Comparison of ENCODE assay signal across 30 cellular contexts in the genomic region with DNA sequence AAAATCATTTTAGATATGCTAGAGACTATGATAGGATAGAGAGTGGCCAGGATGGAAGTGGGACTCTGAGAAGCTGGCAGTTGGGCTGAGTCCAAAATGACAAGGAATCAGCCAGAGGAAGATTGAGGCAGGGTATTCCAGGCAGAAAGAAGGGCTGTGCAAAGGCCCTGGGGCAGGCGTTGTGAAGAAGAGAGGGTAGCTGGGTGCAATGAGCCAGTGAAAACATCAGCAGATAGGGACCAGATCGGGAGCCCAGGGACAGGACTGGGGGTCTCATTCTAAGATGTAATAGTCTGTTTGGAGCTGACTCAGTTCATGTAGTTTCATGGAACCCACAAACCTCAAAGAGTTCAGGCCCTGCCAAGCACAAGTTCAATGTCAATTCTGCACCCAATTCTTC.
"Had no signal": no experiment of that assay in that cellular context is flagged by ENCODE, and none has a peak within 500 bp of the region (broad histone marks: within the 10 kb centered on the region; RNA-seq: fewer than 3 reads in every experiment).

No MANE protein-coding gene starts in this region.

- H3K27ac Mint-ChIP-seq: naive B cell; naive thymus-derived CD8-positive, alpha-beta T cell; natural killer cell treated with Interleukin-12 subunit alpha and Interleukin-12 subunit beta and Interleukin-15 and Interleukin-18, amount 100 ng/mL, for 72 hours; nephron progenitor cell; stimulated activated effector memory CD8-positive, alpha-beta T cell treated with anti-CD3 and anti-CD28 coated beads, Interleukin-12 subunit alpha, Interleukin-12 subunit beta, amount 100 ng/mL, for 72 hours; stimulated activated naive B cell treated with anti-CD40 and anti-IgM and Interleukin-4, amounts not matched to agents 10 μg/mL and 1 μg/mL and 100 μg/mL, for 72 hours; stimulated activated naive CD8-positive, alpha-beta T cell treated with anti-CD3 and anti-CD28 coated beads, Interleukin-15, Interleukin-2, amounts not matched to agents 100 ng/mL and 50 ng/mL, for 24 hours; type B pancreatic cell had no signal

- H3K9me3 ChIP-seq: neutrophil, pancreas, prostate gland, right lobe of liver, suprapubic skin, testis, transverse colon, upper lobe of right lung, uterus had no signal

- H3K27me3 ChIP-seq: pancreas, right lobe of liver, testis, transverse colon, uterus had no signal

- H3K27ac ChIP-seq: neutrophil, pancreas, prostate gland, right lobe of liver, skin epidermis, spleen, suprapubic skin, testis, tibial artery, transverse colon, upper lobe of right lung, uterus had no signal

- H3K4me3 Mint-ChIP-seq: naive B cell; naive thymus-derived CD8-positive, alpha-beta T cell; natural killer cell treated with Interleukin-12 subunit alpha and Interleukin-12 subunit beta and Interleukin-15 and Interleukin-18, amount 100 ng/mL, for 72 hours; nephron progenitor cell; neural crest cell; stimulated activated effector memory CD8-positive, alpha-beta T cell treated with anti-CD3 and anti-CD28 coated beads, Interleukin-12 subunit alpha, Interleukin-12 subunit beta, amount 100 ng/mL, for 72 hours; stimulated activated naive B cell treated with anti-CD40 and anti-IgM and Interleukin-4, amounts not matched to agents 10 μg/mL and 1 μg/mL and 100 μg/mL, for 72 hours; stimulated activated naive CD8-positive, alpha-beta T cell treated with anti-CD3 and anti-CD28 coated beads, Interleukin-15, Interleukin-2, amounts not matched to agents 100 ng/mL and 50 ng/mL, for 24 hours; type B pancreatic cell had no signal

- H3K36me3 ChIP-seq: neutrophil, pancreas, prostate gland, right lobe of liver, spleen, suprapubic skin, tibial artery, transverse colon, upper lobe of right lung, uterus had no signal

- H3K4me2 ChIP-seq: smooth muscle cell had no signal

- H3K4me1 Mint-ChIP-seq: stimulated activated effector memory CD8-positive, alpha-beta T cell treated with anti-CD3 and anti-CD28 coated beads, Interleukin-12 subunit alpha, Interleukin-12 subunit beta, amount 100 ng/mL, for 72 hours had no signal

- H3K9me3 Mint-ChIP-seq: natural killer cell treated with Interleukin-12 subunit alpha and Interleukin-12 subunit beta and Interleukin-15 and Interleukin-18, amount 100 ng/mL, for 72 hours had no signal

- FAIRE-seq: pancreas had no signal

- H3K4me1 ChIP-seq: pancreas, prostate gland, right lobe of liver, suprapubic skin, testis, tibial artery, transverse colon, upper lobe of right lung, uterus had no signal

- DNase-seq: naive B cell; naive thymus-derived CD8-positive, alpha-beta T cell; nephron progenitor cell; nucleus accumbens; pancreas; right cardiac atrium; right lobe of liver; spleen; stimulated activated CD4-positive, alpha-beta T cell treated with anti-CD3 and anti-CD28 coated beads, Interleukin-12 subunit alpha, Interleukin-12 subunit beta, amount 100 ng/mL, for 4 hours; stimulated activated CD4-positive, alpha-beta T cell treated with anti-CD3 and anti-CD28 coated beads, Interleukin-1b, Interleukin-23, amount 100 ng/mL, for 48 hours; stimulated activated CD4-positive, alpha-beta T cell treated with anti-CD3 and anti-CD28 coated beads, Interleukin-2, amount 100 ng/mL, for 48 hours; stimulated activated CD4-positive, alpha-beta T cell treated with anti-CD3 and anti-CD28 coated beads, Interleukin-4, amount 100 ng/mL, for 24 hours; stimulated activated naive B cell treated with anti-CD40 and anti-IgM and Interleukin-4, amounts not matched to agents 10 μg/mL and 1 μg/mL and 100 μg/mL, for 72 hours; stimulated activated naive CD4-positive, alpha-beta T cell treated with Interleukin-2 at 50 U/mL for 16 hours; substantia nigra; testis; tibial artery; transverse colon; upper lobe of right lung; uterus had no signal

- H3K4me3 ChIP-seq: pancreas, prostate gland, right lobe of liver, skin epidermis, smooth muscle cell, spleen, suprapubic skin, testis, tibial artery, transverse colon, upper lobe of right lung, uterus had no signal

- ATAC-seq: naive thymus-derived CD8-positive, alpha-beta T cell; natural killer cell treated with Interleukin-12 subunit alpha and Interleukin-12 subunit beta and Interleukin-15 and Interleukin-18, amount 100 ng/mL, for 72 hours; pancreas; right cardiac atrium; right lobe of liver; stimulated activated effector memory CD8-positive, alpha-beta T cell treated with anti-CD3 and anti-CD28 coated beads, Interleukin-12 subunit alpha, Interleukin-12 subunit beta, amount 100 ng/mL, for 72 hours; stimulated activated naive B cell treated with anti-CD40 and anti-IgM and Interleukin-4, amounts not matched to agents 10 μg/mL and 1 μg/mL and 100 μg/mL, for 72 hours; upper lobe of right lung had no signal
